In the genomic region with DNA sequence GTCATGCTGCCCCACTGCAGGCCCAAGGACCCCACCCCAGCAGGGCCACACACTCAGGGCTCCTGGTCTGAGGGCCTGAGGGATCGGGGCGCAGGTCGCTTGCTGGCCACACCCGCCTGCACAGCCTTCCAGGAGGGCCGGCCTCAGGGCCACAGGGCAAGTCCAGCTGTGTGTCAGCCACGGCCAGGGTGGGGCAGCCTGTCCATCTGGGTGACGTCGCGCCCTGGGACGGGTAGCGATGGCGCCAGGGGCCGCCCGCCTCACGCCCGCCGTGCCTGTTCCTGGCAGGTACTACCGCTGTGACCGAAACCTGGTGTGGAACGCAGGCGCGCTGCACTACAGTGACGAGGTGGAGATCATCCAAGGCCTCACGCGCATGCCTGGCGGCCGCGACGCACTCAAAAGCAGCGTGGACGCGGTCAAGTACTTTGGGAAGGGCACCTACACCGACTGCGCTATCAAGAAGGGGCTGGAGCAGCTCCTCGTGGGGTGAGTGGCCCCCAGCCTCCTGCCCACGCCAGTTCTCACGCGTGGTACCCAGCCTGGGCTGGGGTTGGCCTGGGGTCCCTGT, we compare ENCODE assay signal across 12 cellular contexts. TPM values are rescaled to one million over a fixed set of nuclear protein-coding genes. Genes with fewer than 3 reads are reported as not detected.
DNase-seq lines count a peak whose midpoint lies in the region; TF ChIP-seq lines count a peak whose summit lies in the region.
"Had no signal": no experiment of that assay in that cellular context is flagged by ENCODE, and none has a peak within 500 bp of the region (broad histone marks: within the 10 kb centered on the region; RNA-seq: fewer than 3 reads in every experiment).

No MANE protein-coding gene starts in this region.

- H3K27ac ChIP-seq in substantia nigra (ENCODE audit: low read depth, low read length, poor library complexity, severe bottlenecking): no peak overlapping the region
- H3K27ac ChIP-seq: cardiac muscle cell had no signal

- H3K36me3 ChIP-seq in BE2C: no peaks in the 10 kb centered on the region

- H3K4me3 ChIP-seq in BE2C (ENCODE audit: low read depth, low read length) (no peak overlapping the region), fibroblast of villous mesenchyme (ENCODE audit: low read depth, low read length) (peak overlapping the region; percentile 99)
- H3K4me3 ChIP-seq: cardiac muscle cell had no signal

- intact Hi-C loops in posterior vena cava (cut with DNase I): no loop called here

- no peaks in the 10 kb centered on the region for H3K9me3 ChIP-seq in BE2C

- TF ChIP-seq CTCF in BE2C (IDR thresholded peaks at IDR 0.05; ENCODE audit: low read depth, low read length) (no peak), fibroblast of villous mesenchyme (IDR thresholded peaks at IDR 0.05; ENCODE audit: insufficient read depth, low read depth, low read length) (no peak)

- no peaks in the 10 kb centered on the region for H3K27me3 ChIP-seq in BE2C
- H3K27me3 ChIP-seq: cardiac muscle cell had no signal

- DNase-seq in BE2C (peak; percentile 15), NCI-H345 (lab: John Stamatoyannopoulos, UW) (peak; percentile 53), fibroblast of villous mesenchyme (ENCODE audit: low read depth) (peak; percentile 66), posterior vena cava (ENCODE audit: low spot score) (peak; percentile 90), substantia nigra (lab: John Stamatoyannopoulos, UW) (no peak), iPS-NIHi7 (ENCODE audit: extremely low spot score) (no peak), NCI-H2171 (lab: John Stamatoyannopoulos, UW) (no peak)
- DNase-seq in stimulated activated CD4-positive, alpha-beta T cell treated with anti-CD3 and anti-CD28 coated beads, Interleukin-2, amount 100 ng/mL, for 48 hours: no peak
- DNase-seq: activated CD4-positive, alpha-beta T cell treated with anti-CD3 and anti-CD28 coated beads, Interleukin-2, amount 10 ng/mL, durations not matched to agents 7 days and 5 days; KG1; retina had no signal

- H3K4me1 ChIP-seq in BE2C: peaks cover 2% of the 10 kb centered on the region; the same call in 1 of the 2 replicates

RNA-seq across cellular contexts. Expression of gene COL6A1, which starts 2.5 kb away (rescaled TPM):
- 158 TPM for polyA plus RNA-seq in BE2C (2012; ENCODE audit: insufficient read depth, insufficient read length, low read depth)
- total RNA-seq in fibroblast of villous mesenchyme: 538 and 819 TPM in 2 replicates
- 100 to 1,000 TPM; 606 to 689 TPM for total RNA-seq in posterior vena cava

Comparison
In these comparisons a context has a peak if more than half of its experiments do, and no peak if none do; other contexts are left out.
1. DNase-seq: peak in BE2C (single experiment), NCI-H345 (single experiment), fibroblast of villous mesenchyme (single experiment) and posterior vena cava (single experiment); none in substantia nigra (0 of 49), stimulated activated CD4-positive, alpha-beta T cell treated with anti-CD3 and anti-CD28 coated beads, Interleukin-2, amount 100 ng/mL, for 48 hours (0 of 2), iPS-NIHi7 (single experiment) and NCI-H2171 (single experiment).